Comparison of ENCODE assay signal across 8 cellular contexts in the genomic region with DNA sequence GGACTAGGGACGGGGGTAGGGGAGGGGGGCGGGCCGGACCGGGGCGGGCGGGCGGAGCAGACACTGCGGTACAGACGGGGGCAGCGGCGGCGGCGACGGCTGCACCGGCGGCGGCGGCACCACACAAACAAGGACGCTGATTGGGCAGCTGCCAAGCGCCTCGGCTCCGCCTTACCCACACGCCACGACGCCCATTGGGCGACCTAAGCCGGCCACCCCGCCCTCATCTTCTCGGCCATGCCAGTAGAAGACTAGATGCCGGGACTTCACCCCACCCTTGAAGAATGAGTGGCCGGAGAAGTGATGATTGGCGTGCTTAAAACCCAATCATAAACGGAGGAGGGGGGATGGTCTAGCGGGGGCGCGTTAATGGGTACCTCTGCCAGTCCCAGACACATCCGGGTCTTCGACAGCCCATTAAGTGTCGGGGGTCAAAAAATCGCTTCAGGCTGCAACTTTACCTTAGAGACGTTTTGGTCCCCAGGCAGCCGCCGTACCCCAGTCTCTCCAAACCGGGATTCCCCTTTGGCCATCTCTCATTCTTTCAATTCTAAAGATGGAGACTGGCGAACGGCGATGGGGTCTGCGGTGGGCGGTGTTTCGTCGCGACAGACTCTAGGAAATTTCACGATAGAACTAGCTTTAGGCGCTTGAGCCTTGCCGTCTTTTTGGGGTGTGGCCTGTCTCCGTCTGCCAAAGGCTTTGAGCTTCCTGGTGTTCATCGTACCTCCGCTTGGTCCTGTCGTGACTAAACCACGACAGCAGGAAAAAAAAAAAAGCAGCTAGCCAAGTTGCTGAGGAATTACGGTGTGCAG. TPM values are rescaled to one million over a fixed set of nuclear protein-coding genes. Genes with fewer than 3 reads are reported as not detected.
DNase-seq lines count a peak whose midpoint lies in the region; ATAC-seq lines count a peak whose summit lies in the region.

A gene (minus strand): TSS at position 135 of the 815 bp plus-strand sequence. CDS start 94,625 bp downstream, outside the sequence.

- POLR2A ChIA-PET in activated CD4-positive, alpha-beta T cell treated with anti-CD3 and anti-CD28 coated beads, Interleukin-2, amount 10 ng/mL, durations not matched to agents 7 days and 5 days (lab: Charles Lee) = interaction anchor here (0.6 to 1.1 kb wide), 3 partner anchors 22 to 80 kb away, joined by 3 read pairs; no protein-coding TSS in a partner anchor

- peak within 1 kb of the TSS; percentile 96 for H3K4me2 ChIP-seq in BLaER1

- H3K27me3 Mint-ChIP-seq in activated CD4-positive, alpha-beta T cell treated with anti-CD3 and anti-CD28 coated beads, Interleukin-2, amount 10 ng/mL, durations not matched to agents 7 days and 5 days = no peaks in the 10 kb centered on the region

- CTCF ChIA-PET in activated CD4-positive, alpha-beta T cell treated with anti-CD3 and anti-CD28 coated beads, Interleukin-2, amount 10 ng/mL, durations not matched to agents 7 days and 5 days (lab: Charles Lee) = interaction anchor here (0.5 to 3.3 kb wide), 14 partner anchors 9 to 449 kb away, joined by 3 to 20 read pairs (median 3); a partner anchor contains a TSS

- peaks cover 4% of the 10 kb centered on the region for H3K36me3 Mint-ChIP-seq in activated CD4-positive, alpha-beta T cell treated with anti-CD3 and anti-CD28 coated beads, Interleukin-2, amount 10 ng/mL, durations not matched to agents 7 days and 5 days (ENCODE audit: low read depth)

- H3K4me1 ChIP-seq in BLaER1 = peaks cover 60% of the 10 kb centered on the region

- H3K9ac ChIP-seq in BLaER1 = peak within 1 kb of the TSS; percentile 91

- H3K27ac ChIP-seq in BLaER1 = peak within 1 kb of the TSS; percentile 87

- H3K4me3 Mint-ChIP-seq in activated CD4-positive, alpha-beta T cell treated with anti-CD3 and anti-CD28 coated beads, Interleukin-2, amount 10 ng/mL, durations not matched to agents 7 days and 5 days = peak within 1 kb of the TSS; percentile 95

- H3K9me3 ChIP-seq in BLaER1 = no peaks in the 10 kb centered on the region

- peaks cover 6% of the 10 kb centered on the region for H3K36me3 ChIP-seq in BLaER1

- H3K4me3 ChIP-seq in BLaER1 = peak within 1 kb of the TSS; percentile 78

- ATAC-seq in GM19328 (IDR thresholded peaks at IDR 0.05; ENCODE audit: unreplicated experiment) = peak; percentile 95
- ATAC-seq in HG03520 (IDR thresholded peaks at IDR 0.05; ENCODE audit: unreplicated experiment) = peak; percentile 91
- peak; percentile 93 for ATAC-seq in left lobe of liver

- peak; percentile 100 for DNase-seq in NCI-H69 (lab: John Stamatoyannopoulos, UW)
- DNase-seq in activated CD4-positive, alpha-beta T cell treated with anti-CD3 and anti-CD28 coated beads, Interleukin-2, amount 10 ng/mL, durations not matched to agents 7 days and 5 days = peak; percentile 100
- DNase-seq in dedifferentiated amniotic fluid mesenchymal stem cell (ENCODE audit: extremely low spot score) = peak; percentile 100
- peak; percentile 100 for DNase-seq in left lobe of liver (ENCODE audit: low spot score)
- peak; percentile 99 for DNase-seq in stimulated activated CD4-positive, alpha-beta T cell treated with anti-CD3 and anti-CD28 coated beads, Interleukin-2, amount 100 ng/mL, for 4 hours (ENCODE audit: low read depth)

- H3K27me3 ChIP-seq in BLaER1 = no peaks in the 10 kb centered on the region

- peak within 1 kb of the TSS; percentile 95 for H3K27ac Mint-ChIP-seq in activated CD4-positive, alpha-beta T cell treated with anti-CD3 and anti-CD28 coated beads, Interleukin-2, amount 10 ng/mL, durations not matched to agents 7 days and 5 days

- H4K20me1 ChIP-seq in BLaER1 = peaks cover 41% of the 10 kb centered on the region

- H3K4me1 Mint-ChIP-seq in activated CD4-positive, alpha-beta T cell treated with anti-CD3 and anti-CD28 coated beads, Interleukin-2, amount 10 ng/mL, durations not matched to agents 7 days and 5 days = peaks cover 42% of the 10 kb centered on the region

- H3K9me3 Mint-ChIP-seq in activated CD4-positive, alpha-beta T cell treated with anti-CD3 and anti-CD28 coated beads, Interleukin-2, amount 10 ng/mL, durations not matched to agents 7 days and 5 days = no peaks in the 10 kb centered on the region

RNA-seq across cellular contexts. Expression of the gene that starts here (rescaled TPM):
- total RNA-seq in activated CD4-positive, alpha-beta T cell treated with anti-CD3 and anti-CD28 coated beads, Interleukin-2, amount 10 ng/mL, durations not matched to agents 7 days and 5 days = 10 to 100 TPM; 73.4 to 75.4 TPM
- 18.9 TPM for total RNA-seq in left lobe of liver

Comparison
In these comparisons a context has a peak if more than half of its experiments do, and no peak if none do; other contexts are left out.
1. Peak in every context shown above with its lines: DNase-seq, ATAC-seq, H3K4me3 ChIP-seq and H3K27ac ChIP-seq.